ENCODE assay signal across 22 cellular contexts in the genomic region with DNA sequence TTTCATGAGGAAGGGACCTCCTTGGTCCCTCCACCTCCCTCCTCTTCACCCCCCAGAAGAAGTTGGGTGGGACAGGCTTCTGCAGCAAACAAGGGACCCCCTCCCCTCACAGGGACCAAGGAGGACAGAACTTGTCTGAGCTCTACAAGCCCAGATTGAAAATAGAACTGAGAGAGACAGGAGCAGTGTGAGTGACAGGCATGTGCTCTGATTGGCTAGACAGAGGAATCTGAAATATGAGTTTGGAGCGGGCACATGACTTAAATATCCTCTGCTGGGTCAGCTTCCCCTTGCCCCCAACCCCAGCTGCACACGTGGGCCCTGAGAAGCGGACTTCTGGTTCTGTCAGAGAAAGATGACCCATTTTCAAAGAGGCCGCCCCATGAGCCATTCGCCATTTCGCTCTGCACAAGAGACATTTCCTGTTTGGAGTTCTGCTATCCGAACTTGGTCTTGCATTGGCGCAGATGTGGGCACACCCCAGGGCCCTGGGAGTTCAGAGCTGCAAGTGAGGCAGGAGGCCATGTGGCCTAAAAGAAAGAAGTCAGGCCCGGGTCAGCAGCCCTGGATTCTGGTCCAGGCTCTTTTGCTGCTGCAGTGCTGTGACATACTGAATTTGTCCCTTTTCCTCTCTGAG.
"Had no signal": no experiment of that assay in that cellular context is flagged by ENCODE, and none has a peak within 500 bp of the region (broad histone marks: within the 10 kb centered on the region; RNA-seq: fewer than 3 reads in every experiment).

No MANE protein-coding gene starts in this region.

- ATAC-seq: activated CD8-positive, alpha-beta memory T cell treated with anti-CD3 and anti-CD28 coated beads, Interleukin-2, amount 10 ng/mL, durations not matched to agents 7 days and 5 days; activated CD8-positive, alpha-beta T cell treated with anti-CD3 and anti-CD28 coated beads for 36 hours; activated naive CD8-positive, alpha-beta T cell treated with anti-CD3 and anti-CD28 coated beads, Interleukin-2, amount 50 U/mL, for 24 hours; pancreas; sciatic nerve; T-cell; upper lobe of right lung had no signal

- H3K4me2 ChIP-seq: hepatocyte had no signal

- H3K27ac Mint-ChIP-seq: activated CD4-positive, alpha-beta T cell treated with anti-CD3 and anti-CD28 coated beads, Interleukin-2, amount 10 ng/mL, durations not matched to agents 7 days and 5 days; activated CD8-positive, alpha-beta memory T cell treated with anti-CD3 and anti-CD28 coated beads, Interleukin-2, amount 10 ng/mL, durations not matched to agents 7 days and 5 days; activated CD8-positive, alpha-beta T cell treated with anti-CD3 and anti-CD28 coated beads for 36 hours; activated naive CD8-positive, alpha-beta T cell treated with anti-CD3 and anti-CD28 coated beads, Interleukin-2, amount 50 U/mL, for 24 hours; endodermal cell; nephron progenitor cell; T-cell; T-helper 2 cell treated with Interferon-gamma antibody and Interleukin-4, amounts not matched to agents 5 μg/mL and 100 μg/mL, for 36 hours had no signal

- H3K79me2 ChIP-seq: hepatocyte had no signal

- H3K4me3 ChIP-seq: hepatocyte, pancreas, thoracic aorta, upper lobe of right lung had no signal

- H3K27me3 ChIP-seq: pancreas had no signal

- DNase-seq: activated CD4-positive, alpha-beta T cell treated with anti-CD3 and anti-CD28 coated beads, Interleukin-2, amount 10 ng/mL, durations not matched to agents 7 days and 5 days; activated CD4-positive, CD25-positive, alpha-beta regulatory T cell treated with anti-CD3 and anti-CD28 coated beads, Interleukin-2, amount 50 U/mL, for 72 hours; activated CD8-positive, alpha-beta memory T cell treated with anti-CD3 and anti-CD28 coated beads, Interleukin-2, amount 10 ng/mL, durations not matched to agents 7 days and 5 days; activated CD8-positive, alpha-beta T cell treated with anti-CD3 and anti-CD28 coated beads for 36 hours; activated effector memory CD4-positive, alpha-beta T cell treated with anti-CD3 and anti-CD28 coated beads, Interleukin-2, amount 50 U/mL, for 16 hours; activated naive CD4-positive, alpha-beta T cell treated with anti-CD3 and anti-CD28 coated beads, Interleukin-2, amount 50 U/mL, for 16 hours; activated naive CD8-positive, alpha-beta T cell treated with anti-CD3 and anti-CD28 coated beads, Interleukin-2, amount 50 U/mL, for 24 hours; activated T-cell treated with anti-CD3 and anti-CD28 coated beads for 4 hours; cortex of kidney; immature natural killer cell; nephron progenitor cell; pancreas; stimulated activated CD4-positive, alpha-beta T cell treated with anti-CD3 and anti-CD28 coated beads, Interleukin-4, amount 100 ng/mL, for 1 hour; stimulated activated naive CD4-positive, alpha-beta T cell treated with Interleukin-2 at 50 U/mL for 16 hours; T-cell; upper lobe of right lung; WERI-Rb-1 had no signal

- H3K4me1 ChIP-seq: pancreas had no signal

- H3K36me3 ChIP-seq: pancreas, thoracic aorta, upper lobe of right lung, WERI-Rb-1 had no signal

- H3K9me3 Mint-ChIP-seq: activated CD4-positive, alpha-beta T cell treated with anti-CD3 and anti-CD28 coated beads, Interleukin-2, amount 10 ng/mL, durations not matched to agents 7 days and 5 days; activated CD8-positive, alpha-beta T cell treated with anti-CD3 and anti-CD28 coated beads for 36 hours; activated naive CD8-positive, alpha-beta T cell treated with anti-CD3 and anti-CD28 coated beads, Interleukin-2, amount 50 U/mL, for 24 hours; endodermal cell; immature natural killer cell; nephron progenitor cell; T-cell; T-helper 2 cell treated with Interferon-gamma antibody and Interleukin-4, amounts not matched to agents 5 μg/mL and 100 μg/mL, for 36 hours had no signal

- H3K4me3 Mint-ChIP-seq: activated CD4-positive, alpha-beta T cell treated with anti-CD3 and anti-CD28 coated beads, Interleukin-2, amount 10 ng/mL, durations not matched to agents 7 days and 5 days; activated CD8-positive, alpha-beta memory T cell treated with anti-CD3 and anti-CD28 coated beads, Interleukin-2, amount 10 ng/mL, durations not matched to agents 7 days and 5 days; activated CD8-positive, alpha-beta T cell treated with anti-CD3 and anti-CD28 coated beads for 36 hours; activated naive CD8-positive, alpha-beta T cell treated with anti-CD3 and anti-CD28 coated beads, Interleukin-2, amount 50 U/mL, for 24 hours; endodermal cell; immature natural killer cell; nephron progenitor cell; T-cell; T-helper 2 cell treated with Interferon-gamma antibody and Interleukin-4, amounts not matched to agents 5 μg/mL and 100 μg/mL, for 36 hours had no signal

- H3K36me3 Mint-ChIP-seq: activated CD8-positive, alpha-beta memory T cell treated with anti-CD3 and anti-CD28 coated beads, Interleukin-2, amount 10 ng/mL, durations not matched to agents 7 days and 5 days; immature natural killer cell; T-cell had no signal

- H3K27ac ChIP-seq: hepatocyte, pancreas, thoracic aorta, upper lobe of right lung, WERI-Rb-1 had no signal

- H3K9me3 ChIP-seq: pancreas, thoracic aorta, upper lobe of right lung had no signal

- H2AFZ ChIP-seq: hepatocyte had no signal
